ENCODE assay signal across 8 cellular contexts in genomic region chr7:44678468-44679179, GRCh38.
A peak's percentile ranks its signal among the peaks of the same experiment; 100 is the strongest.
DNase-seq lines count a peak whose midpoint lies in the region; ATAC-seq lines count a peak whose summit lies in the region.

No MANE protein-coding gene starts in this region.

- no peak overlapping the region for H3K9ac ChIP-seq in neuronal stem cell (ENCODE audit: low read depth, low read length, poor library complexity)

- H3K36me3 Mint-ChIP-seq in CD4-positive, alpha-beta memory T cell: peaks cover 36 to 76% of the 10 kb centered on the region in 2 donors

- no peak overlapping the region for H2BK5ac ChIP-seq in neuronal stem cell (ENCODE audit: low read length)

- no peak overlapping the region for H2BK12ac ChIP-seq in neuronal stem cell (ENCODE audit: low read length)

- no peak overlapping the region for H2BK15ac ChIP-seq in neuronal stem cell (ENCODE audit: low read length)

- POLR2A ChIA-PET in CD4-positive, alpha-beta memory T cell (lab: Charles Lee; ENCODE audit: partially characterized antibody): interaction anchor here (1.5 kb wide), 1 partner anchor 45 kb away, joined by 4 read pairs; no protein-coding TSS in a partner anchor

- no peaks in the 10 kb centered on the region for H3K4me1 ChIP-seq in CD4-positive, alpha-beta memory T cell (ENCODE audit: insufficient read depth, low read length)
- peaks cover 3 to 13% of the 10 kb centered on the region in 2 donors for H3K4me1 ChIP-seq in esophagus (ENCODE audit: control insufficient read depth in 2 of 2, insufficient read depth in 2 of 2, low read length in 1 of 2)
- no peaks in the 10 kb centered on the region for H3K4me1 ChIP-seq in neuronal stem cell (ENCODE audit: control insufficient read depth in 2 of 2, insufficient read depth in 1 of 2, low read depth in 1 of 2, low read length in 2 of 2)

- CTCF ChIA-PET in CD4-positive, alpha-beta memory T cell (lab: Charles Lee; ENCODE audit: partially characterized antibody): no interaction called here

- H3K18ac ChIP-seq in neuronal stem cell (ENCODE audit: low read length): no peak overlapping the region

- H3K4me3 ChIP-seq in CD4-positive, alpha-beta memory T cell (ENCODE audit: low read length in 2 of 2): no peak overlapping the region
- H3K4me3 ChIP-seq in esophagus (ENCODE audit: low read depth in 1 of 2, low read length in 2 of 2) (no peak overlapping the region), neuronal stem cell (ENCODE audit: low read length in 2 of 2) (no peak overlapping the region)

- peaks cover 54% of the 10 kb centered on the region for H3K36me3 ChIP-seq in CD4-positive, alpha-beta memory T cell (ENCODE audit: insufficient read depth, low read length)
- H3K36me3 ChIP-seq in esophagus (ENCODE audit: control insufficient read depth in 2 of 2, insufficient read depth in 2 of 2, low read length in 1 of 2) (peaks cover 18 to 36% of the 10 kb centered on the region in 2 donors), neuronal stem cell (replicated peaks in 1 of 2; ENCODE audit: control insufficient read depth in 2 of 2, insufficient read depth in 2 of 2, low read length in 2 of 2) (peaks cover 31 to 84% of the 10 kb centered on the region in 2 donors)

- H3K4me2 ChIP-seq in neuronal stem cell (ENCODE audit: insufficient read depth, low read length, poor library complexity, severe bottlenecking): no peak overlapping the region

- H3K79me1 ChIP-seq in neuronal stem cell (ENCODE audit: low read depth, low read length): no peaks in the 10 kb centered on the region

- no peaks in the 10 kb centered on the region for H3K27me3 ChIP-seq in CD4-positive, alpha-beta memory T cell (ENCODE audit: insufficient read depth, low read length)
- no peaks in the 10 kb centered on the region for H3K27me3 ChIP-seq in esophagus (ENCODE audit: control insufficient read depth in 1 of 2, insufficient read depth in 2 of 2, low read length in 2 of 2)
- H3K27me3 ChIP-seq in neuronal stem cell (ENCODE audit: control insufficient read depth in 3 of 3, insufficient read depth in 3 of 3, low read depth in 1 of 3, low read length in 3 of 3): no peaks in the 10 kb centered on the region

- H3K23ac ChIP-seq in neuronal stem cell (ENCODE audit: low read depth, low read length, poor library complexity): no peak overlapping the region

- intact Hi-C loops in CD4-positive, alpha-beta memory T cell (cut with micrococcal nuclease): no loop called here

- no peak overlapping the region for H2AK5ac ChIP-seq in neuronal stem cell (ENCODE audit: low read depth, low read length)

- no peak overlapping the region for H3K4ac ChIP-seq in neuronal stem cell (ENCODE audit: low read length)

- no peak for ATAC-seq in GM21423 (IDR thresholded peaks at IDR 0.05; ENCODE audit: unreplicated experiment)
- no peak for ATAC-seq in HG02763 (IDR thresholded peaks at IDR 0.05; ENCODE audit: unreplicated experiment)

- no peaks in the 10 kb centered on the region for H3K27me3 Mint-ChIP-seq in CD4-positive, alpha-beta memory T cell

- no peak overlapping the region for H3K4me3 Mint-ChIP-seq in CD4-positive, alpha-beta memory T cell

- no peak overlapping the region for H3K14ac ChIP-seq in neuronal stem cell (ENCODE audit: low read length)

- no peak overlapping the region for H2AFZ ChIP-seq in neuronal stem cell (ENCODE audit: low read length)

- no peaks in the 10 kb centered on the region for H3K9me3 ChIP-seq in CD4-positive, alpha-beta memory T cell (ENCODE audit: control insufficient read depth in 1 of 2, low read length in 2 of 2)
- H3K9me3 ChIP-seq in esophagus (ENCODE audit: control insufficient read depth in 2 of 2, insufficient read depth in 1 of 2, low read depth in 1 of 2, low read length in 1 of 2) (no peaks in the 10 kb centered on the region), neuronal stem cell (replicated peaks in 1 of 2; ENCODE audit: control insufficient read depth in 2 of 2, insufficient read depth in 1 of 2, low read depth in 1 of 2, low read length in 2 of 2) (no peaks in the 10 kb centered on the region)

- DNase-seq in CD4-positive, alpha-beta memory T cell: no peak
- DNase-seq in NCI-H460 (ENCODE audit: extremely low read depth, low read depth) (peak; percentile 14), neuronal stem cell (ENCODE audit: low spot score) (no peak), DMS153 treated with DMSO at 0.1 percent for 48 hours (lab: John Stamatoyannopoulos, UW; ENCODE audit: unreplicated experiment) (no peak), NCI-H2227 (lab: John Stamatoyannopoulos, UW; ENCODE audit: unreplicated experiment) (no peak)

- no peaks in the 10 kb centered on the region for H3K9me3 Mint-ChIP-seq in CD4-positive, alpha-beta memory T cell

- peaks cover 0 to 6% (median 2%) of the 10 kb centered on the region in 4 donors for H3K4me1 Mint-ChIP-seq in CD4-positive, alpha-beta memory T cell

- no peak overlapping the region for H2BK120ac ChIP-seq in neuronal stem cell (ENCODE audit: low read depth, low read length)

- 47 to 68% methylated on average over 5 of the region's 5 CpGs for WGBS in esophagus, 2 donors
- WGBS in neuronal stem cell (ENCODE audit: extremely low coverage in 2 of 2, insufficient read length in 2 of 2, insufficient replicate concordance in 1 of 2), 2 donors: no CpG with 5 or more reads among the region's 5 CpGs

- peak overlapping the region in 6 of 7 donors; percentile 16 to 81 (median 75) for H3K27ac Mint-ChIP-seq in CD4-positive, alpha-beta memory T cell

- H4K91ac ChIP-seq in neuronal stem cell (ENCODE audit: low read depth, low read length, poor library complexity): no peak overlapping the region

- peak overlapping the region; percentile 7 for H4K8ac ChIP-seq in neuronal stem cell (ENCODE audit: low read depth, low read length)

- H3K27ac ChIP-seq in CD4-positive, alpha-beta memory T cell (ENCODE audit: low read depth, low read length): no peak overlapping the region
- H3K27ac ChIP-seq in esophagus (ENCODE audit: low read depth in 2 of 2, low read length in 1 of 2): peak overlapping the region; percentile 73 to 81
- no peak overlapping the region for H3K27ac ChIP-seq in neuronal stem cell (replicated peaks; ENCODE audit: low read length)

Comparison
In these comparisons a context has a peak if more than half of its experiments do, and no peak if none do; other contexts are left out.
1. H3K27ac ChIP-seq: peak in esophagus (2 of 2); none in CD4-positive, alpha-beta memory T cell (single experiment) and neuronal stem cell (single experiment).